ENCODE assay signal across 1 cellular context in the genomic region with DNA sequence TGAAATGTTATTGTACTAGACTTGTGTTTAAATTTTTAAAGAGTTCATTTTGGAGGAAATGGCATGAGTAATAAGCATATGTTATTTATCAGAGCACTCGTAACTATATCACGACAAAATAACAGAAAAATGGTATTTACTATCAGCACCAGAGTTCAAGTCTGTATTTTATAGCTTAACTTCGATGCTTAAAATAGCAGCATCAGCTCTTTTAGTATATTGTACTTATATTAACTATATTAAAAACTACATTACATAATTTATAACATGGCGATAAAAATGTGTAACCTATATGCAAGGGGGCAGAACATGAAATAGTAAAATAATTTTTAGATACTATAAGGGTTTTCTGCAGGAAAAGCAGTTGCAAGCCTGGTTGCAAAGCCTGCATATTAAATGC.
TF ChIP-seq lines count a peak whose summit lies in the region.

No MANE protein-coding gene starts in this region.

TF ChIP-seq in HepG2, 621 proteins besides CTCF, POLR2A, EP300 and RAD21:
- TF ChIP-seq ZNF3 (CRISPR knock-in tag; IDR thresholded peaks at IDR 0.05), result no peak
- peak; percentile 26 to 73; a peak in 2 of 4 replicates for TF ChIP-seq MAFK (conservative IDR thresholded peaks at IDR 0.05 in 1 of 2, IDR thresholded peaks at IDR 0.05 in 1 of 2; ENCODE audit: low read length in 2 of 2)
- TF ChIP-seq, protein P1, sequence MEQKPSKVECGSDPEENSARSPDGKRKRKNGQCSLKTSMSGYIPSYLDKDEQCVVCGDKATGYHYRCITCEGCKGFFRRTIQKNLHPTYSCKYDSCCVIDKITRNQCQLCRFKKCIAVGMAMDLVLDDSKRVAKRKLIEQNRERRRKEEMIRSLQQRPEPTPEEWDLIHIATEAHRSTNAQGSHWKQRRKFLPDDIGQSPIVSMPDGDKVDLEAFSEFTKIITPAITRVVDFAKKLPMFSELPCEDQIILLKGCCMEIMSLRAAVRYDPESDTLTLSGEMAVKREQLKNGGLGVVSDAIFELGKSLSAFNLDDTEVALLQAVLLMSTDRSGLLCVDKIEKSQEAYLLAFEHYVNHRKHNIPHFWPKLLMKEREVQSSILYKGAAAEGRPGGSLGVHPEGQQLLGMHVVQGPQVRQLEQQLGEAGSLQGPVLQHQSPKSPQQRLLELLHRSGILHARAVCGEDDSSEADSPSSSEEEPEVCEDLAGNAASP (CRISPR knock-in tag; IDR thresholded peaks at IDR 0.05; ENCODE audit: borderline replicate concordance), result no peak
- TF ChIP-seq TEAD3 (CRISPR knock-in tag; optimal IDR thresholded peaks at IDR 0.05; ENCODE audit: borderline replicate concordance), result no peak
- TF ChIP-seq, protein P2, sequence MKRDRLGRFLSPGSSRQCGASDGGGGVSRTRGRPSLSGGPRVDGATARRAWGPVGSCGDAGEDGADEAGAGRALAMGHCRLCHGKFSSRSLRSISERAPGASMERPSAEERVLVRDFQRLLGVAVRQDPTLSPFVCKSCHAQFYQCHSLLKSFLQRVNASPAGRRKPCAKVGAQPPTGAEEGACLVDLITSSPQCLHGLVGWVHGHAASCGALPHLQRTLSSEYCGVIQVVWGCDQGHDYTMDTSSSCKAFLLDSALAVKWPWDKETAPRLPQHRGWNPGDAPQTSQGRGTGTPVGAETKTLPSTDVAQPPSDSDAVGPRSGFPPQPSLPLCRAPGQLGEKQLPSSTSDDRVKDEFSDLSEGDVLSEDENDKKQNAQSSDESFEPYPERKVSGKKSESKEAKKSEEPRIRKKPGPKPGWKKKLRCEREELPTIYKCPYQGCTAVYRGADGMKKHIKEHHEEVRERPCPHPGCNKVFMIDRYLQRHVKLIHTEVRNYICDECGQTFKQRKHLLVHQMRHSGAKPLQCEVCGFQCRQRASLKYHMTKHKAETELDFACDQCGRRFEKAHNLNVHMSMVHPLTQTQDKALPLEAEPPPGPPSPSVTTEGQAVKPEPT (CRISPR knock-in tag; IDR thresholded peaks at IDR 0.05; ENCODE audit: low read depth), result no peak
- TF ChIP-seq POGZ (CRISPR knock-in tag; IDR thresholded peaks at IDR 0.05), result no peak
- TF ChIP-seq MAFG (CRISPR knock-in tag; IDR thresholded peaks at IDR 0.05), result no peak
- no peak for TF ChIP-seq RBFOX2 (IDR thresholded peaks at IDR 0.05; ENCODE audit: low read depth, low read length)
- TF ChIP-seq YEATS4 (CRISPR knock-in tag; IDR thresholded peaks at IDR 0.05; ENCODE audit: borderline replicate concordance), result no peak
